10 cellular contexts compared by ENCODE assay signal in genomic region chr12:109934026-109934425, GRCh38. TPM values are rescaled to one million over a fixed set of nuclear protein-coding genes. Genes with fewer than 3 reads are reported as not detected.
DNase-seq lines count a peak whose midpoint lies in the region; ATAC-seq and TF ChIP-seq lines count a peak whose summit lies in the region.
"Had no signal": no experiment of that assay in that cellular context is flagged by ENCODE, and none has a peak within 500 bp of the region (broad histone marks: within the 10 kb centered on the region; RNA-seq: fewer than 3 reads in every experiment).

No MANE protein-coding gene starts in this region.

- H3K4me3 ChIP-seq in GM23338 = no peak overlapping the region

- H3K4me1 ChIP-seq in GM23338 (ENCODE audit: insufficient read depth) = no peaks in the 10 kb centered on the region

- no peaks in the 10 kb centered on the region; the same call in 2 of the 3 replicates for H3K4me1 Mint-ChIP-seq in GM23338

- peaks cover 2% of the 10 kb centered on the region for H3K27me3 Mint-ChIP-seq in GM23338 (ENCODE audit: insufficient read depth, low read depth, poor library complexity)

- no peak overlapping the region for H3K4me2 ChIP-seq in GM23338

- no peaks in the 10 kb centered on the region for H3K27me3 ChIP-seq in GM23338 (ENCODE audit: insufficient read depth)

- peaks cover 5% of the 10 kb centered on the region for H3K36me3 ChIP-seq in GM23338 (ENCODE audit: insufficient read depth)

- peaks cover 3% of the 10 kb centered on the region for H4K20me1 ChIP-seq in GM23338 (replicated peaks; ENCODE audit: insufficient read depth)

- no peak overlapping the region for H2AFZ ChIP-seq in GM23338

- no peak overlapping the region for H3K27ac Mint-ChIP-seq in GM23338

- TF ChIP-seq CTCF in C4-2B (conservative IDR thresholded peaks at IDR 0.05) (peak; percentile 56), GM23338 (conservative IDR thresholded peaks at IDR 0.05; ENCODE audit: low read depth in 2 of 2) (peak; percentile 58 to 64)

- no peaks in the 10 kb centered on the region for H3K79me2 ChIP-seq in GM23338 (replicated peaks; ENCODE audit: insufficient read depth)

- DNase-seq in GM23338 (ENCODE audit: low spot score) = peak; percentile 35
- peak; percentile 22 for DNase-seq in activated naive CD4-positive, alpha-beta T cell treated with anti-CD3 and anti-CD28 coated beads, Interleukin-2, amount 50 U/mL, for 16 hours
- DNase-seq in left kidney (ENCODE audit: low read depth, low spot score) = peak; percentile 53
- DNase-seq: hypothalamus; NCI-H1105 treated with DMSO at 0.1 percent for 48 hours; stimulated activated naive CD4-positive, alpha-beta T cell treated with Interleukin-2 at 50 U/mL for 16 hours had no signal

- H3K9me2 ChIP-seq in GM23338 (ENCODE audit: insufficient read depth) = no peaks in the 10 kb centered on the region

- no peaks in the 10 kb centered on the region for H3K9me3 Mint-ChIP-seq in GM23338

- ATAC-seq in GM23338 (no peak; the same call in 1 of the 3 replicates), HG02981 (IDR thresholded peaks at IDR 0.05; ENCODE audit: unreplicated experiment) (no peak), GM21423 (IDR thresholded peaks at IDR 0.05; ENCODE audit: unreplicated experiment) (no peak), GM19463 (IDR thresholded peaks at IDR 0.05; ENCODE audit: unreplicated experiment) (no peak)

- H3K27ac ChIP-seq in C4-2B (no peak overlapping the region), GM23338 (ENCODE audit: low read depth) (no peak overlapping the region)

- no peak overlapping the region for H3K4me3 Mint-ChIP-seq in GM23338

- peaks cover 27% of the 10 kb centered on the region; the same call in 2 of the 3 replicates for H3K36me3 Mint-ChIP-seq in GM23338 (ENCODE audit: low read depth)

- H3F3A ChIP-seq in GM23338 (replicated peaks; ENCODE audit: low read depth) = no peaks in the 10 kb centered on the region

TF ChIP-seq in GM23338, 12 proteins besides CTCF, POLR2A, EP300 and RAD21:
- TF ChIP-seq POLR2AphosphoS5 (IDR thresholded peaks at IDR 0.05; ENCODE audit: low read depth) (no peak), CREB1 (CRISPR knock-in tag; IDR thresholded peaks at IDR 0.05; ENCODE audit: low read depth) (no peak), EZH2 (IDR thresholded peaks at IDR 0.05; ENCODE audit: low read depth, unreplicated experiment) (no peak), REST (IDR thresholded peaks at IDR 0.05; ENCODE audit: unreplicated experiment) (no peak), STAT1 (IDR thresholded peaks at IDR 0.05; ENCODE audit: unreplicated experiment) (no peak), JUNB (IDR thresholded peaks at IDR 0.05; ENCODE audit: unreplicated experiment) (no peak)

RNA-seq across cellular contexts. Expression of gene TCHP, which starts 34.0 kb away (rescaled TPM):
- 2.4 and 3.1 TPM in 2 replicates for total RNA-seq in GM23338 (2014; rRNA removed; shearing (Covaris generic))
- polyA plus RNA-seq in GM23338 (2016; fragmentation: Nextera tagmentation; extraction: Ambion mirVana) = 6.2 and 7.4 TPM in 2 replicates

RNA-seq across cellular contexts. Expression of gene GLTP, which starts 53.7 kb away (rescaled TPM):
- total RNA-seq in GM23338 (2014; rRNA removed; shearing (Covaris generic)) = 24.4 and 30.2 TPM in 2 replicates
- 26.5 and 28.0 TPM in 2 replicates for polyA plus RNA-seq in GM23338 (2016; fragmentation: Nextera tagmentation; extraction: Ambion mirVana)
